In the genomic region with DNA sequence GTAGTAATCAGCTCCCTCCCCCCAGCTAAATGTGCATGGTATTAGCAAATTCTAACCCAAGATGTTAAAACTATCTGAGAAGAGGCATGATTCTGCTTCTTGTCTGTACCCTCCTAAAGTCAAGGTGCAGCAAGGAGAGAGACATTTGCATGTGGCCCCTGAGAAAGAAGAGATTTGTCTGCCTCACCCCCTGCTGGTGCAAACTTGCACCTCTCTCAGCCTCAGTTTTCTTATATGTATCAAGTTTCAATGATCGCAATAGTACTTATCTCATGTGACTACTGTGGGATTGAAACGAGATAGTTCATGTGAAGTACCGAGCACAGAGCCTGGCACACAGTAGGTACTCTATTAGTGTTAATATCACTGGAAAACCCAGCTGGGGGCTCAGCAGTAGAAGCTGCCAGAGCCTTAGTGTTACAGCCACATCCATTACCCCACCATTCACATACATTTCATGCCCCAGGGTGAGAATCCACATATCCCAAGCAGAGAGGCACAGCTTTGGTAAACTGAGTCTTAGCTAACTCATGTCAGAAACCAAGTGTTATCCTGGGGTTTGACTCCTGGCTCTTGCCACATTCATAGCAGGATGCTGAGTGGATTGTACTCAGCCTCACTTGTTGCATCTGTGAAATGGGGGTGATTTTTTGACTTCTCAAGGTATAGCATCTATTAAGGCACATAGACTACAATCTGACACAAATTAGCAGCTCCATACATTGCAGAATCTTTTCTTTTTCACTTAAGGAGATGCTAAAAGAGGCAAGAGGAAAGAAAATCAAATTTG, we compare ENCODE assay signal across 8 cellular contexts. TPM values are rescaled to one million over a fixed set of nuclear protein-coding genes. Genes with fewer than 3 reads are reported as not detected.
DNase-seq lines count a peak whose midpoint lies in the region; TF ChIP-seq lines count a peak whose summit lies in the region.

No MANE protein-coding gene starts in this region.

- H4K20me1 ChIP-seq in Loucy (ENCODE audit: insufficient read depth, low read length, poor library complexity, severe bottlenecking), result peaks cover 84% of the 10 kb centered on the region

- peaks cover 16% of the 10 kb centered on the region for H3K4me1 ChIP-seq in cardiac muscle cell (ENCODE audit: low read depth)
- peaks cover 0 to 52% of the 10 kb centered on the region in 2 donors for H3K4me1 ChIP-seq in right atrium auricular region
- peaks cover 92% of the 10 kb centered on the region for H3K4me1 ChIP-seq in Loucy (ENCODE audit: insufficient read depth, low read length, poor library complexity, severe bottlenecking)
- peaks cover 31% of the 10 kb centered on the region for H3K4me1 ChIP-seq in endodermal cell (ENCODE audit: control insufficient read depth, insufficient read depth, low read length)

- H3K27ac Mint-ChIP-seq in endodermal cell, result no peak overlapping the region
- no peak overlapping the region for H3K27ac Mint-ChIP-seq in type B pancreatic cell

- no peaks in the 10 kb centered on the region for H3K9me3 Mint-ChIP-seq in endodermal cell
- no peaks in the 10 kb centered on the region for H3K9me3 Mint-ChIP-seq in type B pancreatic cell

- H3K36me3 Mint-ChIP-seq in endodermal cell (ENCODE audit: low read depth), result no peaks in the 10 kb centered on the region
- no peaks in the 10 kb centered on the region for H3K36me3 Mint-ChIP-seq in type B pancreatic cell

- peak overlapping the region; percentile 15 for H3K4me2 ChIP-seq in Loucy (ENCODE audit: low read depth, low read length, poor library complexity, severe bottlenecking)

- peaks cover 30% of the 10 kb centered on the region for H3K27me3 Mint-ChIP-seq in endodermal cell (ENCODE audit: insufficient read depth)
- peaks cover 30% of the 10 kb centered on the region for H3K27me3 Mint-ChIP-seq in type B pancreatic cell

- peaks cover 93% of the 10 kb centered on the region for H3K79me2 ChIP-seq in Loucy (ENCODE audit: insufficient read depth, low read length)

- H3K9me2 ChIP-seq in Loucy (replicated peaks; ENCODE audit: low read depth, low read length), result no peaks in the 10 kb centered on the region

- no peak overlapping the region for H3K4me3 ChIP-seq in cardiac muscle cell
- no peak overlapping the region for H3K4me3 ChIP-seq in right atrium auricular region
- H3K4me3 ChIP-seq in Loucy (ENCODE audit: low read length, poor library complexity, severe bottlenecking), result no peak overlapping the region
- no peak overlapping the region for H3K4me3 ChIP-seq in endodermal cell (ENCODE audit: low read length)
- H3K4me3 ChIP-seq in dorsolateral prefrontal cortex, result no peak overlapping the region

- H3K9ac ChIP-seq in Loucy (ENCODE audit: low read depth, low read length, poor library complexity, severe bottlenecking) (no peak overlapping the region), endodermal cell (ENCODE audit: extremely low read depth, low read length, poor library complexity, severe bottlenecking) (no peak overlapping the region)

- H3K36me3 ChIP-seq in cardiac muscle cell (no peaks in the 10 kb centered on the region), right atrium auricular region (no peaks in the 10 kb centered on the region), Loucy (ENCODE audit: insufficient read depth, low read length) (peaks cover 7% of the 10 kb centered on the region; the same call in 1 of the 2 replicates), endodermal cell (ENCODE audit: control insufficient read depth, insufficient read depth, low read length) (no peaks in the 10 kb centered on the region)

- DNase-seq in cardiac muscle cell (ENCODE audit: low read depth in 1 of 2, low spot score in 1 of 2) (no peak), right atrium auricular region (ENCODE audit: low spot score) (no peak), endodermal cell (peak; percentile 64), type B pancreatic cell (ENCODE audit: extremely low spot score, unreplicated experiment) (no peak), dorsolateral prefrontal cortex (no peak), amygdala (lab: John Stamatoyannopoulos, UW) (no peak), UCSD-AML1 (lab: John Stamatoyannopoulos, UW; ENCODE audit: unreplicated experiment) (no peak)

- intact Hi-C loops in dorsolateral prefrontal cortex (cut with DNase I), result no loop called here

- H3K4me3 Mint-ChIP-seq in endodermal cell (no peak overlapping the region), type B pancreatic cell (no peak overlapping the region)

- H2AFZ ChIP-seq in Loucy (ENCODE audit: low read length), result no peak overlapping the region

- peaks cover 9% of the 10 kb centered on the region; the same call in 1 of the 2 replicates for H3F3A ChIP-seq in Loucy (ENCODE audit: low read depth)

- WGBS in endodermal cell (ENCODE audit: insufficient coverage in 1 of 2, insufficient read length in 1 of 2), 2 experiments, result 71 to 100% methylated on average over 1 to 3 of the region's 3 CpGs

- H3K4me1 Mint-ChIP-seq in endodermal cell (peaks cover 50% of the 10 kb centered on the region), type B pancreatic cell (ENCODE audit: unreplicated experiment) (peaks cover 21% of the 10 kb centered on the region)

- TF ChIP-seq CTCF in cardiac muscle cell (IDR thresholded peaks at IDR 0.05; ENCODE audit: low read depth, low read length), result peak; percentile 44
- TF ChIP-seq CTCF in right atrium auricular region (IDR thresholded peaks at IDR 0.05), result no peak
- TF ChIP-seq CTCF in Loucy (conservative IDR thresholded peaks at IDR 0.05; ENCODE audit: low read length), result peak; percentile 75
- TF ChIP-seq CTCF in endodermal cell (conservative IDR thresholded peaks at IDR 0.05), result peak; percentile 65
- TF ChIP-seq CTCF in type B pancreatic cell (conservative IDR thresholded peaks at IDR 0.05), result peak; percentile 47
- peak in 1 of 56 donors; percentile 9 for TF ChIP-seq CTCF in dorsolateral prefrontal cortex (IDR thresholded peaks at IDR 0.05 in 54 of 56, conservative IDR thresholded peaks at IDR 0.05 in 2 of 56; ENCODE audit: low read depth in 1 of 56, partially characterized antibody in 56 of 56)

- no peak overlapping the region for H3K27ac ChIP-seq in cardiac muscle cell
- no peak overlapping the region for H3K27ac ChIP-seq in right atrium auricular region
- no peak overlapping the region for H3K27ac ChIP-seq in endodermal cell (ENCODE audit: low read depth, low read length)
- H3K27ac ChIP-seq in dorsolateral prefrontal cortex, result peak overlapping the region in 1 of 59 donors; percentile 5

- H3K9me3 ChIP-seq in cardiac muscle cell (ENCODE audit: low read depth) (no peaks in the 10 kb centered on the region), right atrium auricular region (no peaks in the 10 kb centered on the region), Loucy (ENCODE audit: insufficient read depth, low read depth, low read length) (no peaks in the 10 kb centered on the region), endodermal cell (ENCODE audit: control insufficient read depth, low read length) (no peaks in the 10 kb centered on the region)

- no peaks in the 10 kb centered on the region for H3K27me3 ChIP-seq in cardiac muscle cell
- H3K27me3 ChIP-seq in right atrium auricular region, result no peaks in the 10 kb centered on the region
- no peaks in the 10 kb centered on the region for H3K27me3 ChIP-seq in Loucy (ENCODE audit: insufficient read depth, low read length, poor library complexity, severe bottlenecking)
- H3K27me3 ChIP-seq in endodermal cell (ENCODE audit: control insufficient read depth, insufficient read depth, low read length, poor library complexity, severe bottlenecking), result peaks cover 4% of the 10 kb centered on the region
- H3K27me3 ChIP-seq in dorsolateral prefrontal cortex, result no peaks in the 10 kb centered on the region

RNA-seq across cellular contexts. Expression of a gene that starts 24.9 kb away (rescaled TPM):
- total RNA-seq in cardiac muscle cell, result 11.2 and 41.3 TPM in 2 replicates
- polyA plus RNA-seq in cardiac muscle cell, result 8.5 and 32.7 TPM in 2 replicates
- total RNA-seq in right atrium auricular region, result 10 to 100 TPM; 26.8 to 37.3 TPM
- total RNA-seq in endodermal cell, result 1 to 10 TPM; 1.2 to 4.6 TPM
- 5.6 TPM for polyA plus RNA-seq in endodermal cell (2013, experiment 1 of 2)
- 8.0 TPM for polyA plus RNA-seq in endodermal cell (2013, experiment 2 of 2)
- total RNA-seq in type B pancreatic cell (ENCODE audit: low replicate concordance), result 46.0 and 54.7 TPM in 2 replicates
- total RNA-seq in dorsolateral prefrontal cortex, result 100 to 1,000 TPM in 29 of 120 experiments, 10 to 100 TPM in 87, 1 to 10 TPM in 4; 6.5 to 291 (median 54.5) TPM

Comparison
In these comparisons a context has a peak if more than half of its experiments do, and no peak if none do; other contexts are left out.
1. CTCF ChIP-seq: peak in cardiac muscle cell (single experiment), Loucy (single experiment), endodermal cell (single experiment) and type B pancreatic cell (single experiment); none in right atrium auricular region (0 of 2).